ENCODE assay signal across 14 cellular contexts in the genomic region with DNA sequence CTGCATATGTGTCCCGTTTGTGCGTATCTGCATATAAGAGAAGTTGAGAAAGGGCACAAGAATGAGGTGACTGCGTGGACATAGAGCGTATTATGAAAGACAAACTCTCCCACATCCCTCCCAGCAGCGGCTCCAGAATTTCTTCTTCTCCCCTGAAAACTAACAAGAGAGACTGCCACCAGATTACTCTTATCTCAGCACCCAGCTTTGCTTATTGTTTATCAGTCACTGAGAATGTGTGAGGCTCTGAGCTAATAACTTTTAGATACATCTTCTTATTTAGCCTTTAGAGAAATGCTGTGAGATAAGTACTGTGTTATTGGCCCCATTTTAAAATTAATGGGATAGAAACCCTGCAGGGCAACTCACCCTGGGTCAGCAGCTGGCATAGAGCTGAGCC. TPM values are rescaled to one million over a fixed set of nuclear protein-coding genes. Genes with fewer than 3 reads are reported as not detected.
"Had no signal": no experiment of that assay in that cellular context is flagged by ENCODE, and none has a peak within 500 bp of the region (broad histone marks: within the 10 kb centered on the region; RNA-seq: fewer than 3 reads in every experiment).

No MANE protein-coding gene starts in this region.

RNA-seq across cellular contexts. Expression of gene GYPA, which starts 20.8 kb away (rescaled TPM):
- total RNA-seq: activated B cell treated with CpG ODN at 0.5 μM for 24 hours; activated CD4-positive, alpha-beta memory T cell treated with anti-CD3 and anti-CD28 coated beads for 36 hours; activated CD4-positive, alpha-beta memory T cell treated with anti-CD3 and anti-CD28 coated beads, Interleukin-2, amount 10 ng/mL, durations not matched to agents 7 days and 5 days; activated CD4-positive, alpha-beta T cell treated with anti-CD3 and anti-CD28 coated beads for 36 hours; activated CD4-positive, alpha-beta T cell treated with anti-CD3 and anti-CD28 coated beads, Interleukin-2, amount 10 ng/mL, durations not matched to agents 24 days and 14 days; activated CD4-positive, alpha-beta T cell treated with anti-CD3 and anti-CD28 coated beads, Interleukin-2, amount 10 ng/mL, durations not matched to agents 7 days and 5 days; activated CD8-positive, alpha-beta memory T cell treated with anti-CD3 and anti-CD28 coated beads for 36 hours; activated CD8-positive, alpha-beta memory T cell treated with anti-CD3 and anti-CD28 coated beads, Interleukin-2, amount 10 ng/mL, durations not matched to agents 7 days and 5 days; activated CD8-positive, alpha-beta T cell treated with anti-CD3 and anti-CD28 coated beads for 36 hours; activated CD8-positive, alpha-beta T cell treated with anti-CD3 and anti-CD28 coated beads, Interleukin-2, amount 10 ng/mL, durations not matched to agents 7 days and 5 days; T-cell; T-helper 1 cell treated with Interleukin-12 subunit alpha and Interleukin-12 subunit beta and Interleukin-4 antibody, amounts not matched to agents 30 ng/mL and 1 ng/mL, for 36 hours; T-helper 17 cell; T-helper 2 cell treated with Interferon-gamma antibody and Interleukin-4, amounts not matched to agents 100 ng/mL and 5 ng/mL, for 36 hours had no signal
